In genomic region chr1:109426278-109427170, GRCh38 we compare ENCODE assay signal across 8 cellular contexts.
DNase-seq lines count a peak whose midpoint lies in the region; ATAC-seq, FAIRE-seq and TF ChIP-seq lines count a peak whose summit lies in the region.

PSMA5 (minus strand) TSS chr1:109426448; CDS start chr1:109426330, 118 bp downstream.

- peak; percentile 30 for FAIRE-seq in islet of Langerhans (lab: Jason Lieb, UNC)

- TF ChIP-seq CTCF in AG09319 (IDR thresholded peaks at IDR 0.05; ENCODE audit: low read depth, low read length) = no peak

- DNase-seq in AG09319 (ENCODE audit: extremely low read depth, low read depth) (peak; percentile 98), NCI-H446 treated with DMSO at 0.1 percent for 48 hours (lab: John Stamatoyannopoulos, UW) (peak; percentile 98), cerebellar cortex (ENCODE audit: low spot score) (peak; percentile 100)
- peak; percentile 88 for DNase-seq in stimulated activated CD4-positive, alpha-beta T cell treated with anti-CD3 and anti-CD28 coated beads, Interleukin-12 subunit alpha, Interleukin-12 subunit beta, amount 100 ng/mL, for 4 hours

- ATAC-seq in GM19035 (IDR thresholded peaks at IDR 0.05; ENCODE audit: unreplicated experiment) = peak; percentile 98
- ATAC-seq in HG03354 (IDR thresholded peaks at IDR 0.05; ENCODE audit: poor library complexity, severe bottlenecking, unreplicated experiment) = peak; percentile 97
- peak; percentile 94 to 97 for ATAC-seq in activated CD4-positive, CD25-positive, alpha-beta regulatory T cell treated with anti-CD3 and anti-CD28 coated beads, Interleukin-2, amount 50 U/mL, for 24 hours

Comparison
In these comparisons a context has a peak if more than half of its experiments do, and no peak if none do; other contexts are left out.
1. Peak in every context shown above with its lines: DNase-seq and ATAC-seq.